In the genomic region with DNA sequence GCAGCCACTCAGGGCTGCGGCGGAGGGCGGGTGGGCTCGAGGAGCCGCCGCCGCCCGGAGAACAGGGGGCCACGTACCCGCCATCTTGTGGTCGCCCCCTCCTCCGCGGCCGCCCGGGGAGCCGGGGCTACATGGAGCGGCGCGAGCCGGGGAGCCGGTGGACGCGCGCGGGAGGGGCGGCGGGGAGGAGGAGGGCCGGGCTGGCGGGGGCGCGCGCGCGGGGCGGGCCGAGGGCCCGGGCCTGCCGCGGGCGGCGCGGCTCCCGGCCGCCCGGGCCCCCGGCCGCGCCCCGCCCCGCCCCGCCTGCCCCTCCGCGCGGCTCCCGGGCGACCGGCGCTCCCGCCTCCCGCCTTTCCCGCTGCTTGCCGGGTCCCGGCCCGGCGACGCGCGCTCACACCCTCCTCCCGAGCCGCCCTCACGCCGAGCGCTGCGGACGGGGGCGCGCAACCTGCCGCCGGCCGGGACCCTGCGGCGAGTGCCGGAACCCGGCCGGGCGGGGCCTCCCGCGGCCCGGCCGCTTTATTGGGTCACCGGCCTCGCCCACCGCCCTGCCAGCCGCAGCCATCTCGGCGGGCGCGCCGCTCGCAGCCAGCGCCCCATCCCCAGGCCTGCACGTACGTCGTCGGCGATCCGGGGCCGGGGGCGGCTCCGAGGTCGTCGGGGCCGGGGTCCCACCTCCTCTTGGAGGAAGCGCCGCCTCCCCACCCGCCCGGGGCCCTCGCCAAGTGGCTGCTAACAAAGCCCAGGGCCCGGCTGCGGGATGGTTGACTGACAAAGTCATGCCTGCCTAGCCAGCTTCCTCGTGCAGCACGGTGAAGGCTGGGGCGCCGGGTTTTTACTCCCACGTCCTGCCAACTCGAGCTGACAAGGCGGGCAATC, we compare ENCODE assay signal across 1 cellular context.
TF ChIP-seq lines count a peak whose summit lies in the region.

TSS of gene PPP4R1 (minus strand) at position 159 of the 879 bp plus-strand sequence. CDS start at position 84, 75 bp downstream.

TF ChIP-seq in K562, 482 proteins besides CTCF, POLR2A, EP300 and RAD21 (continued from another document and continues in another):
- TF ChIP-seq, protein P1, sequence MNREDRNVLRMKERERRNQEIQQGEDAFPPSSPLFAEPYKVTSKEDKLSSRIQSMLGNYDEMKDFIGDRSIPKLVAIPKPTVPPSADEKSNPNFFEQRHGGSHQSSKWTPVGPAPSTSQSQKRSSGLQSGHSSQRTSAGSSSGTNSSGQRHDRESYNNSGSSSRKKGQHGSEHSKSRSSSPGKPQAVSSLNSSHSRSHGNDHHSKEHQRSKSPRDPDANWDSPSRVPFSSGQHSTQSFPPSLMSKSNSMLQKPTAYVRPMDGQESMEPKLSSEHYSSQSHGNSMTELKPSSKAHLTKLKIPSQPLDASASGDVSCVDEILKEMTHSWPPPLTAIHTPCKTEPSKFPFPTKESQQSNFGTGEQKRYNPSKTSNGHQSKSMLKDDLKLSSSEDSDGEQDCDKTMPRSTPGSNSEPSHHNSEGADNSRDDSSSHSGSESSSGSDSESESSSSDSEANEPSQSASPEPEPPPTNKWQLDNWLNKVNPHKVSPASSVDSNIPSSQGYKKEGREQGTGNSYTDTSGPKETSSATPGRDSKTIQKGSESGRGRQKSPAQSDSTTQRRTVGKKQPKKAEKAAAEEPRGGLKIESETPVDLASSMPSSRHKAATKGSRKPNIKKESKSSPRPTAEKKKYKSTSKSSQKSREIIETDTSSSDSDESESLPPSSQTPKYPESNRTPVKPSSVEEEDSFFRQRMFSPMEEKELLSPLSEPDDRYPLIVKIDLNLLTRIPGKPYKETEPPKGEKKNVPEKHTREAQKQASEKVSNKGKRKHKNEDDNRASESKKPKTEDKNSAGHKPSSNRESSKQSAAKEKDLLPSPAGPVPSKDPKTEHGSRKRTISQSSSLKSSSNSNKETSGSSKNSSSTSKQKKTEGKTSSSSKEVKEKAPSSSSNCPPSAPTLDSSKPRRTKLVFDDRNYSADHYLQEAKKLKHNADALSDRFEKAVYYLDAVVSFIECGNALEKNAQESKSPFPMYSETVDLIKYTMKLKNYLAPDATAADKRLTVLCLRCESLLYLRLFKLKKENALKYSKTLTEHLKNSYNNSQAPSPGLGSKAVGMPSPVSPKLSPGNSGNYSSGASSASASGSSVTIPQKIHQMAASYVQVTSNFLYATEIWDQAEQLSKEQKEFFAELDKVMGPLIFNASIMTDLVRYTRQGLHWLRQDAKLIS (CRISPR knock-in tag; IDR thresholded peaks at IDR 0.05) = no peak
- TF ChIP-seq ZNF668 (CRISPR knock-in tag; IDR thresholded peaks at IDR 0.05) (no peak), PKNOX1 (IDR thresholded peaks at IDR 0.05) (peak; percentile 34; the same call in 1 of the 2 replicates), KDM2B (CRISPR knock-in tag; IDR thresholded peaks at IDR 0.05) (peak; percentile 32; the same call in 1 of the 2 replicates), FOXP1 (CRISPR knock-in tag; IDR thresholded peaks at IDR 0.05) (0 out of 2 replicates have a peak, but pooled peaks have one; percentile 34), SP2 (IDR thresholded peaks at IDR 0.05; ENCODE audit: extremely low read depth, low read depth, low read length, poor library complexity, severe bottlenecking) (no peak), GATAD2B (IDR thresholded peaks at IDR 0.05; ENCODE audit: borderline replicate concordance) (peak; percentile 81), YY1 (IDR thresholded peaks at IDR 0.05; ENCODE audit: borderline replicate concordance in 1 of 3, control insufficient read depth in 1 of 3, extremely low read depth in 1 of 3, insufficient read depth in 3 of 3, insufficient read length in 1 of 3, insufficient replicate concordance in 2 of 3, low read depth in 1 of 3, low read length in 2 of 3) (peak in 2 of 3 experiments; percentile 79 to 88), CREB1 (IDR thresholded peaks at IDR 0.05) (0 out of 2 replicates have a peak, but pooled peaks have one; percentile 15), CREB1 (CRISPR knock-in tag; IDR thresholded peaks at IDR 0.05) (0 out of 2 replicates have a peak, but pooled peaks have one; percentile 4), ZNF551 (CRISPR knock-in tag; IDR thresholded peaks at IDR 0.05) (no peak), TAF1 (IDR thresholded peaks at IDR 0.05; ENCODE audit: control insufficient read depth, extremely low read depth, insufficient read depth, low read length, severe bottlenecking) (peak; percentile 18), ZNF239 (CRISPR knock-in tag; IDR thresholded peaks at IDR 0.05) (no peak), RBM14 (IDR thresholded peaks at IDR 0.05; ENCODE audit: borderline replicate concordance, insufficient read depth, low read depth, low read length) (0 out of 2 replicates have a peak, but pooled peaks have one; percentile 34), ZNF76 (CRISPR knock-in tag; IDR thresholded peaks at IDR 0.05; ENCODE audit: borderline replicate concordance) (no peak), MEIS2 (IDR thresholded peaks at IDR 0.05; ENCODE audit: partially characterized antibody) (no peak), EWSR1 (IDR thresholded peaks at IDR 0.05; ENCODE audit: borderline replicate concordance, low read depth, partially characterized antibody) (no peak), STAG1 (CRISPR knock-in tag; IDR thresholded peaks at IDR 0.05; ENCODE audit: borderline replicate concordance) (no peak), MEF2D (tag; conservative IDR thresholded peaks at IDR 0.05; ENCODE audit: low read depth) (no peak), CXXC5 (CRISPR knock-in tag; IDR thresholded peaks at IDR 0.05) (peak; percentile 84), HNRNPUL1 (IDR thresholded peaks at IDR 0.05; ENCODE audit: low read length) (no peak), ZNF124 (CRISPR knock-in tag; IDR thresholded peaks at IDR 0.05) (no peak), PTTG1 (tag; IDR thresholded peaks at IDR 0.05; ENCODE audit: low read depth) (no peak), ZNF639 (CRISPR knock-in tag; conservative IDR thresholded peaks at IDR 0.05 in 1 of 2, IDR thresholded peaks at IDR 0.05 in 1 of 2) (peak in 1 of 2 experiments; percentile 97; a peak in 2 of 4 replicates), CBX1 (IDR thresholded peaks at IDR 0.05; ENCODE audit: low read depth) (peak; percentile 32; the same call in 1 of the 2 replicates), ZNF431 (CRISPR knock-in tag; IDR thresholded peaks at IDR 0.05) (no peak)
- TF ChIP-seq, protein P2, sequence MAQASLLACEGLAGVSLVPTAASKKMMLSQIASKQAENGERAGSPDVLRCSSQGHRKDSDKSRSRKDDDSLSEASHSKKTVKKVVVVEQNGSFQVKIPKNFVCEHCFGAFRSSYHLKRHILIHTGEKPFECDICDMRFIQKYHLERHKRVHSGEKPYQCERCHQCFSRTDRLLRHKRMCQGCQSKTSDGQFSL (CRISPR knock-in tag; IDR thresholded peaks at IDR 0.05) = 0 out of 2 replicates have a peak, but pooled peaks have one; percentile 26
- TF ChIP-seq, protein P2 (tag; IDR thresholded peaks at IDR 0.05) = no peak; a peak in 1 of 4 replicates
- TF ChIP-seq, protein P3, sequence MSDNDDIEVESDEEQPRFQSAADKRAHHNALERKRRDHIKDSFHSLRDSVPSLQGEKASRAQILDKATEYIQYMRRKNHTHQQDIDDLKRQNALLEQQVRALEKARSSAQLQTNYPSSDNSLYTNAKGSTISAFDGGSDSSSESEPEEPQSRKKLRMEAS (CRISPR knock-in tag; IDR thresholded peaks at IDR 0.05) = peak; percentile 75
- TF ChIP-seq, protein P4, sequence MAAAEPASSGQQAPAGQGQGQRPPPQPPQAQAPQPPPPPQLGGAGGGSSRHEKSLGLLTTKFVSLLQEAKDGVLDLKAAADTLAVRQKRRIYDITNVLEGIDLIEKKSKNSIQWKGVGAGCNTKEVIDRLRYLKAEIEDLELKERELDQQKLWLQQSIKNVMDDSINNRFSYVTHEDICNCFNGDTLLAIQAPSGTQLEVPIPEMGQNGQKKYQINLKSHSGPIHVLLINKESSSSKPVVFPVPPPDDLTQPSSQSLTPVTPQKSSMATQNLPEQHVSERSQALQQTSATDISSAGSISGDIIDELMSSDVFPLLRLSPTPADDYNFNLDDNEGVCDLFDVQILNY (CRISPR knock-in tag; IDR thresholded peaks at IDR 0.05) = no peak
- TF ChIP-seq, protein P5, sequence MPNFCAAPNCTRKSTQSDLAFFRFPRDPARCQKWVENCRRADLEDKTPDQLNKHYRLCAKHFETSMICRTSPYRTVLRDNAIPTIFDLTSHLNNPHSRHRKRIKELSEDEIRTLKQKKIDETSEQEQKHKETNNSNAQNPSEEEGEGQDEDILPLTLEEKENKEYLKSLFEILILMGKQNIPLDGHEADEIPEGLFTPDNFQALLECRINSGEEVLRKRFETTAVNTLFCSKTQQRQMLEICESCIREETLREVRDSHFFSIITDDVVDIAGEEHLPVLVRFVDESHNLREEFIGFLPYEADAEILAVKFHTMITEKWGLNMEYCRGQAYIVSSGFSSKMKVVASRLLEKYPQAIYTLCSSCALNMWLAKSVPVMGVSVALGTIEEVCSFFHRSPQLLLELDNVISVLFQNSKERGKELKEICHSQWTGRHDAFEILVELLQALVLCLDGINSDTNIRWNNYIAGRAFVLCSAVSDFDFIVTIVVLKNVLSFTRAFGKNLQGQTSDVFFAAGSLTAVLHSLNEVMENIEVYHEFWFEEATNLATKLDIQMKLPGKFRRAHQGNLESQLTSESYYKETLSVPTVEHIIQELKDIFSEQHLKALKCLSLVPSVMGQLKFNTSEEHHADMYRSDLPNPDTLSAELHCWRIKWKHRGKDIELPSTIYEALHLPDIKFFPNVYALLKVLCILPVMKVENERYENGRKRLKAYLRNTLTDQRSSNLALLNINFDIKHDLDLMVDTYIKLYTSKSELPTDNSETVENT (CRISPR knock-in tag; IDR thresholded peaks at IDR 0.05) = peak; percentile 71; the same call in 1 of the 2 replicates
- TF ChIP-seq, protein P6, sequence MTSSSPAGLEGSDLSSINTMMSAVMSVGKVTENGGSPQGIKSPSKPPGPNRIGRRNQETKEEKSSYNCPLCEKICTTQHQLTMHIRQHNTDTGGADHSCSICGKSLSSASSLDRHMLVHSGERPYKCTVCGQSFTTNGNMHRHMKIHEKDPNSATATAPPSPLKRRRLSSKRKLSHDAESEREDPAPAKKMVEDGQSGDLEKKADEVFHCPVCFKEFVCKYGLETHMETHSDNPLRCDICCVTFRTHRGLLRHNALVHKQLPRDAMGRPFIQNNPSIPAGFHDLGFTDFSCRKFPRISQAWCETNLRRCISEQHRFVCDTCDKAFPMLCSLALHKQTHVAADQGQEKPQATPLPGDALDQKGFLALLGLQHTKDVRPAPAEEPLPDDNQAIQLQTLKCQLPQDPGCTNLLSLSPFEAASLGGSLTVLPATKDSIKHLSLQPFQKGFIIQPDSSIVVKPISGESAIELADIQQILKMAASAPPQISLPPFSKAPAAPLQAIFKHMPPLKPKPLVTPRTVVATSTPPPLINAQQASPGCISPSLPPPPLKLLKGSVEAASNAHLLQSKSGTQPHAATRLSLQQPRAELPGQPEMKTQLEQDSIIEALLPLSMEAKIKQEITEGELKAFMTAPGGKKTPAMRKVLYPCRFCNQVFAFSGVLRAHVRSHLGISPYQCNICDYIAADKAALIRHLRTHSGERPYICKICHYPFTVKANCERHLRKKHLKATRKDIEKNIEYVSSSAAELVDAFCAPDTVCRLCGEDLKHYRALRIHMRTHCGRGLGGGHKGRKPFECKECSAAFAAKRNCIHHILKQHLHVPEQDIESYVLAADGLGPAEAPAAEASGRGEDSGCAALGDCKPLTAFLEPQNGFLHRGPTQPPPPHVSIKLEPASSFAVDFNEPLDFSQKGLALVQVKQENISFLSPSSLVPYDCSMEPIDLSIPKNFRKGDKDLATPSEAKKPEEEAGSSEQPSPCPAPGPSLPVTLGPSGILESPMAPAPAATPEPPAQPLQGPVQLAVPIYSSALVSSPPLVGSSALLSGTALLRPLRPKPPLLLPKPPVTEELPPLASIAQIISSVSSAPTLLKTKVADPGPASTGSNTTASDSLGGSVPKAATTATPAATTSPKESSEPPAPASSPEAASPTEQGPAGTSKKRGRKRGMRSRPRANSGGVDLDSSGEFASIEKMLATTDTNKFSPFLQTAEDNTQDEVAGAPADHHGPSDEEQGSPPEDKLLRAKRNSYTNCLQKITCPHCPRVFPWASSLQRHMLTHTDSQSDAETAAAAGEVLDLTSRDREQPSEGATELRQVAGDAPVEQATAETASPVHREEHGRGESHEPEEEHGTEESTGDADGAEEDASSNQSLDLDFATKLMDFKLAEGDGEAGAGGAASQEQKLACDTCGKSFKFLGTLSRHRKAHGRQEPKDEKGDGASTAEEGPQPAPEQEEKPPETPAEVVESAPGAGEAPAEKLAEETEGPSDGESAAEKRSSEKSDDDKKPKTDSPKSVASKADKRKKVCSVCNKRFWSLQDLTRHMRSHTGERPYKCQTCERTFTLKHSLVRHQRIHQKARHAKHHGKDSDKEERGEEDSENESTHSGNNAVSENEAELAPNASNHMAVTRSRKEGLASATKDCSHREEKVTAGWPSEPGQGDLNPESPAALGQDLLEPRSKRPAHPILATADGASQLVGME (CRISPR knock-in tag; IDR thresholded peaks at IDR 0.05) = 0 out of 2 replicates have a peak, but pooled peaks have one; percentile 7
- TF ChIP-seq, protein P7, sequence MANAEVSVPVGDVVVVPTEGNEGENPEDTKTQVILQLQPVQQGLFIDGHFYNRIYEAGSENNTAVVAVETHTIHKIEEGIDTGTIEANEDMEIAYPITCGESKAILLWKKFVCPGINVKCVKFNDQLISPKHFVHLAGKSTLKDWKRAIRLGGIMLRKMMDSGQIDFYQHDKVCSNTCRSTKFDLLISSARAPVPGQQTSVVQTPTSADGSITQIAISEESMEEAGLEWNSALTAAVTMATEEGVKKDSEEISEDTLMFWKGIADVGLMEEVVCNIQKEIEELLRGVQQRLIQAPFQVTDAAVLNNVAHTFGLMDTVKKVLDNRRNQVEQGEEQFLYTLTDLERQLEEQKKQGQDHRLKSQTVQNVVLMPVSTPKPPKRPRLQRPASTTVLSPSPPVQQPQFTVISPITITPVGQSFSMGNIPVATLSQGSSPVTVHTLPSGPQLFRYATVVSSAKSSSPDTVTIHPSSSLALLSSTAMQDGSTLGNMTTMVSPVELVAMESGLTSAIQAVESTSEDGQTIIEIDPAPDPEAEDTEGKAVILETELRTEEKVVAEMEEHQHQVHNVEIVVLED (CRISPR knock-in tag; IDR thresholded peaks at IDR 0.05) = peak; percentile 29; the same call in 1 of the 2 replicates
